ENCODE assay signal across 22 cellular contexts in the genomic region with DNA sequence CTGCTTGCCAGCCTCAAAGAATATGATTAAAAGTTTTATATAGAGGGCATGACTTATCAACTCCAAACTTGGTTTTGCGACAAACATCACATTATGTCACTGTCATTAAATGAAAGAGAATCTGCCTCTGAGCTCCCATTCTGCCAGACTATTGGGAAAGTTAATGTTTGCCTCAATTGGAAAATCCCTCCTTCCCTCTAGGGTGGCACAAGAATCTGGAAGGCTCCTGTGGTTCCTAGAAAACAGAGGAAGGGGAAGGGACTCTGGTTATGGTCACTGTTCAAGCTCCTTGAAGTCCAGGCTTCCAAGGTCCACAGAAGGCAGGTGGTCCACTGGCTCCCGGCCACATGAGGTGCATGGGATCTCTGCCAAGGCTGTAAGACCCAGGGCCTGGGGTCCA.
"Had no signal": no experiment of that assay in that cellular context is flagged by ENCODE, and none has a peak within 500 bp of the region (broad histone marks: within the 10 kb centered on the region; RNA-seq: fewer than 3 reads in every experiment).

No MANE protein-coding gene starts in this region.

- H3K4me3 ChIP-seq: left ventricle myocardium inferior, ovary, right atrium auricular region, right lobe of liver, smooth muscle cell, stomach, testis, thyroid gland, transverse colon, upper lobe of right lung had no signal

- H3K36me3 Mint-ChIP-seq: memory B cell; naive thymus-derived CD8-positive, alpha-beta T cell; stimulated activated naive B cell treated with anti-CD40 and anti-IgM and Interleukin-4, amounts not matched to agents 10 μg/mL and 1 μg/mL and 100 μg/mL, for 72 hours had no signal

- H3K27ac Mint-ChIP-seq: memory B cell; nephron; progenitor cell of endocrine pancreas; stimulated activated naive B cell treated with anti-CD40 and anti-IgM and Interleukin-4, amounts not matched to agents 10 μg/mL and 1 μg/mL and 100 μg/mL, for 72 hours had no signal

- H3K36me3 ChIP-seq: left ventricle myocardium inferior, ovary, right atrium auricular region, right lobe of liver, stomach, thyroid gland, transverse colon, upper lobe of right lung had no signal

- H3K9me3 ChIP-seq: left ventricle myocardium inferior, ovary, right atrium auricular region, right lobe of liver, stomach, testis, thyroid gland, transverse colon, upper lobe of right lung had no signal

- H3K27me3 Mint-ChIP-seq: memory B cell; naive thymus-derived CD8-positive, alpha-beta T cell; progenitor cell of endocrine pancreas had no signal

- H3K4me2 ChIP-seq: smooth muscle cell had no signal

- H3K27me3 ChIP-seq: ovary, right atrium auricular region, right lobe of liver, stomach, testis, thyroid gland, transverse colon, upper lobe of right lung had no signal

- H3K4me1 Mint-ChIP-seq: memory B cell, neural crest cell had no signal

- H3K9me3 Mint-ChIP-seq: memory B cell; naive thymus-derived CD8-positive, alpha-beta T cell; nephron; neural crest cell; stimulated activated naive B cell treated with anti-CD40 and anti-IgM and Interleukin-4, amounts not matched to agents 10 μg/mL and 1 μg/mL and 100 μg/mL, for 72 hours had no signal

- H3K27ac ChIP-seq: ovary, stomach, testis, transverse colon had no signal

- ATAC-seq: left colon; naive thymus-derived CD8-positive, alpha-beta T cell; stimulated activated naive B cell treated with anti-CD40 and anti-IgM and Interleukin-4, amounts not matched to agents 10 μg/mL and 1 μg/mL and 100 μg/mL, for 72 hours; stimulated activated naive CD8-positive, alpha-beta T cell treated with anti-CD3 and anti-CD28 coated beads, Interleukin-15, Interleukin-2, amounts not matched to agents 100 U/mL and 50 U/mL, for 24 hours; upper lobe of right lung had no signal

- H3K4me3 Mint-ChIP-seq: memory B cell; naive thymus-derived CD8-positive, alpha-beta T cell; nephron; neural crest cell; stimulated activated naive B cell treated with anti-CD40 and anti-IgM and Interleukin-4, amounts not matched to agents 10 μg/mL and 1 μg/mL and 100 μg/mL, for 72 hours had no signal

- DNase-seq: hippocampal formation; kidney glomerular epithelial cell; left colon; left ventricle myocardium inferior; naive thymus-derived CD8-positive, alpha-beta T cell; ovary; right lobe of liver; stimulated activated CD4-positive, alpha-beta T cell treated with anti-CD3 and anti-CD28 coated beads, Interleukin-1b, Interleukin-23, amount 100 ng/mL, for 48 hours; stimulated activated CD4-positive, alpha-beta T cell treated with anti-CD3 and anti-CD28 coated beads, Interleukin-4, amount 100 ng/mL, for 1 hour; stimulated activated naive B cell treated with anti-CD40 and anti-IgM and Interleukin-4, amounts not matched to agents 10 μg/mL and 1 μg/mL and 100 μg/mL, for 72 hours; stimulated activated naive CD8-positive, alpha-beta T cell treated with anti-CD3 and anti-CD28 coated beads, Interleukin-15, Interleukin-2, amounts not matched to agents 100 U/mL and 50 U/mL, for 24 hours; stomach; testis; thyroid gland; transverse colon; upper lobe of right lung had no signal

- H3K4me1 ChIP-seq: transverse colon had no signal
